In genomic region chr1:27598288-27598687, GRCh38 we compare ENCODE assay signal across 1 cellular context.
TF ChIP-seq lines count a peak whose summit lies in the region.

No MANE protein-coding gene starts in this region.

TF ChIP-seq in IMR-90, 13 proteins besides CTCF, POLR2A, EP300 and RAD21 (continued from another document):
- TF ChIP-seq MXI1 (IDR thresholded peaks at IDR 0.05; ENCODE audit: borderline replicate concordance, low read depth, low read length) = no peak
- TF ChIP-seq MAZ (IDR thresholded peaks at IDR 0.05; ENCODE audit: borderline replicate concordance, low read depth, low read length) = peak; percentile 70; the same call in 1 of the 2 replicates
- no peak for TF ChIP-seq CHD1 (IDR thresholded peaks at IDR 0.05; ENCODE audit: low read depth, low read length)
- TF ChIP-seq BHLHE40 (IDR thresholded peaks at IDR 0.05; ENCODE audit: low read depth, low read length) = no peak
- TF ChIP-seq MAFK (IDR thresholded peaks at IDR 0.05; ENCODE audit: low read depth, low read length) = no peak
TF ChIP-seq in IMR-90: peak in this region for 1.
